Comparison of ENCODE assay signal across 27 cellular contexts in genomic region chr2:80971-81736, GRCh38. TPM values are rescaled to one million over a fixed set of nuclear protein-coding genes. Genes with fewer than 3 reads are reported as not detected.
DNase-seq lines count a peak whose midpoint lies in the region; ATAC-seq, FAIRE-seq and TF ChIP-seq lines count a peak whose summit lies in the region.
"Had no signal": no experiment of that assay in that cellular context is flagged by ENCODE, and none has a peak within 500 bp of the region (broad histone marks: within the 10 kb centered on the region; RNA-seq: fewer than 3 reads in every experiment).

No MANE protein-coding gene starts in this region.

- no peaks in the 10 kb centered on the region for H3K79me2 ChIP-seq in GM23338 (replicated peaks; ENCODE audit: insufficient read depth)

- no peak overlapping the region for H3K4me3 ChIP-seq in GM23338
- no peak overlapping the region for H3K4me3 ChIP-seq in bronchial epithelial cell (ENCODE audit: low read depth, low read length)
- no peak overlapping the region for H3K4me3 ChIP-seq in pancreas

- 53 to 71% methylated on average over 10 of the region's 10 CpGs for WGBS in pancreas, 2 donors

- peaks cover 6% of the 10 kb centered on the region; the same call in 2 of the 3 replicates for H3K9me3 Mint-ChIP-seq in GM23338
- H3K9me3 Mint-ChIP-seq in activated T-helper 1 cell treated with anti-CD3 and anti-CD28 coated beads, Interleukin-12 subunit alpha, Interleukin-12 subunit beta, Interleukin-2, Interleukin-4 antibody, amounts not matched to agents 30 ng/mL and 10 ng/mL and 1 ng/mL, durations not matched to agents 14 hours and 24 hours and 36 hours, result no peaks in the 10 kb centered on the region

- H2AFZ ChIP-seq in GM23338, result peak overlapping the region; percentile 48; the same call in 1 of the 2 replicates

- DNase-seq in GM23338 (ENCODE audit: low spot score) (no peak), bronchial epithelial cell (ENCODE audit: low read depth) (no peak), kidney glomerular epithelial cell (lab: John Stamatoyannopoulos, UW) (peak; percentile 10), pancreas (peak in 2 of 6 donors; percentile 23 to 24), HuH-7.5 (ENCODE audit: low spot score) (no peak)
- no peak for DNase-seq in activated T-helper 1 cell treated with anti-CD3 and anti-CD28 coated beads, Interleukin-12 subunit alpha, Interleukin-12 subunit beta, Interleukin-2, Interleukin-4 antibody, amounts not matched to agents 30 ng/mL and 10 ng/mL and 1 ng/mL, durations not matched to agents 14 hours and 24 hours and 36 hours (ENCODE audit: low spot score)
- DNase-seq: C1 segment of cervical spinal cord; CD4-positive, alpha-beta memory T cell; COR-L47; DMS79 treated with DMSO at 0.1 percent for 48 hours; GF-D8; NCI-H1048; NCI-H1417; NCI-H1694; NCI-H2029 treated with DMSO at 0.1 percent for 48 hours; NCI-H446 treated with DMSO at 0.1 percent for 48 hours; NCI-H526; SHP77 had no signal

- H3K9me2 ChIP-seq in GM23338 (ENCODE audit: insufficient read depth), result peaks cover 10% of the 10 kb centered on the region; the same call in 1 of the 2 replicates

- TF ChIP-seq CTCF in GM23338 (conservative IDR thresholded peaks at IDR 0.05; ENCODE audit: low read depth in 2 of 2) (peak in 1 of 2 experiments; percentile 46; a peak in 2 of 4 replicates), bronchial epithelial cell (IDR thresholded peaks at IDR 0.05; ENCODE audit: insufficient read depth, low read length, severe bottlenecking) (no peak), pancreas (IDR thresholded peaks at IDR 0.05) (no peak)

- no peaks in the 10 kb centered on the region for H3K36me3 ChIP-seq in GM23338 (ENCODE audit: insufficient read depth)
- H3K36me3 ChIP-seq in bronchial epithelial cell (ENCODE audit: control insufficient read depth, insufficient read depth, low read length), result no peaks in the 10 kb centered on the region
- H3K36me3 ChIP-seq in pancreas, result no peaks in the 10 kb centered on the region

- no peaks in the 10 kb centered on the region for H3K27me3 Mint-ChIP-seq in GM23338 (ENCODE audit: insufficient read depth, low read depth, poor library complexity)
- H3K27me3 Mint-ChIP-seq in activated T-helper 1 cell treated with anti-CD3 and anti-CD28 coated beads, Interleukin-12 subunit alpha, Interleukin-12 subunit beta, Interleukin-2, Interleukin-4 antibody, amounts not matched to agents 30 ng/mL and 10 ng/mL and 1 ng/mL, durations not matched to agents 14 hours and 24 hours and 36 hours (ENCODE audit: insufficient read depth), result peaks cover 27% of the 10 kb centered on the region

- no peaks in the 10 kb centered on the region for H3K9me3 ChIP-seq in pancreas

- no peaks in the 10 kb centered on the region for H3K27me3 ChIP-seq in GM23338 (ENCODE audit: insufficient read depth)
- H3K27me3 ChIP-seq in bronchial epithelial cell (ENCODE audit: control insufficient read depth, insufficient read depth, low read length), result peaks cover 4% of the 10 kb centered on the region
- H3K27me3 ChIP-seq in pancreas, result no peaks in the 10 kb centered on the region

- FAIRE-seq in bronchial epithelial cell (lab: Jason Lieb, UNC), result peak; percentile 70
- no peak for FAIRE-seq in pancreas (lab: Jason Lieb, UNC)
- FAIRE-seq: A204.1, GM12891, H54 had no signal

- 0 out of 2 replicates have a peak overlapping the region, but pooled peaks have one; percentile 64 for H3K27ac Mint-ChIP-seq in GM23338
- H3K27ac Mint-ChIP-seq in activated T-helper 1 cell treated with anti-CD3 and anti-CD28 coated beads, Interleukin-12 subunit alpha, Interleukin-12 subunit beta, Interleukin-2, Interleukin-4 antibody, amounts not matched to agents 30 ng/mL and 10 ng/mL and 1 ng/mL, durations not matched to agents 14 hours and 24 hours and 36 hours, result no peak overlapping the region
- H3K27ac Mint-ChIP-seq: CD4-positive, alpha-beta memory T cell; IgD-negative memory B cell had no signal

- H3K4me3 Mint-ChIP-seq in GM23338, result no peak overlapping the region; the same call in 2 of the 3 replicates
- no peak overlapping the region for H3K4me3 Mint-ChIP-seq in activated T-helper 1 cell treated with anti-CD3 and anti-CD28 coated beads, Interleukin-12 subunit alpha, Interleukin-12 subunit beta, Interleukin-2, Interleukin-4 antibody, amounts not matched to agents 30 ng/mL and 10 ng/mL and 1 ng/mL, durations not matched to agents 14 hours and 24 hours and 36 hours
- H3K4me3 Mint-ChIP-seq: CD4-positive, alpha-beta memory T cell; IgD-negative memory B cell had no signal

- ATAC-seq in GM23338, result peak; percentile 24; the same call in 2 of the 3 replicates
- peak; percentile 46 to 95 (median 77) for ATAC-seq in pancreas
- ATAC-seq in esophagus mucosa, result no peak
- ATAC-seq in GM21825 (IDR thresholded peaks at IDR 0.05; ENCODE audit: unreplicated experiment), result no peak
- ATAC-seq: Panc1 had no signal

- no peak overlapping the region for H3K27ac ChIP-seq in GM23338 (ENCODE audit: low read depth)
- no peak overlapping the region for H3K27ac ChIP-seq in pancreas
- H3K27ac ChIP-seq: RWPE1 had no signal

- no peaks in the 10 kb centered on the region for H3F3A ChIP-seq in GM23338 (replicated peaks; ENCODE audit: low read depth)

- H3K4me2 ChIP-seq in GM23338, result peak overlapping the region; percentile 44

- H3K4me1 Mint-ChIP-seq in GM23338, result peaks cover 34% of the 10 kb centered on the region
- no peaks in the 10 kb centered on the region for H3K4me1 Mint-ChIP-seq in activated T-helper 1 cell treated with anti-CD3 and anti-CD28 coated beads, Interleukin-12 subunit alpha, Interleukin-12 subunit beta, Interleukin-2, Interleukin-4 antibody, amounts not matched to agents 30 ng/mL and 10 ng/mL and 1 ng/mL, durations not matched to agents 14 hours and 24 hours and 36 hours (ENCODE audit: low read depth)
- H3K4me1 Mint-ChIP-seq: CD4-positive, alpha-beta memory T cell; IgD-negative memory B cell had no signal

- peaks cover 26% of the 10 kb centered on the region for H3K4me1 ChIP-seq in GM23338 (ENCODE audit: insufficient read depth)
- no peaks in the 10 kb centered on the region for H3K4me1 ChIP-seq in pancreas

- intact Hi-C loops in pancreas (cut with DNase I), result no loop called here
- intact Hi-C loops in activated T-helper 1 cell treated with anti-CD3 and anti-CD28 coated beads, Interleukin-12 subunit alpha, Interleukin-12 subunit beta, Interleukin-2, Interleukin-4 antibody, amounts not matched to agents 30 ng/mL and 10 ng/mL and 1 ng/mL, durations not matched to agents 14 hours and 24 hours and 36 hours (cut with micrococcal nuclease), result no loop called here

- no peaks in the 10 kb centered on the region for H4K20me1 ChIP-seq in GM23338 (replicated peaks; ENCODE audit: insufficient read depth)

- no peaks in the 10 kb centered on the region; the same call in 2 of the 3 replicates for H3K36me3 Mint-ChIP-seq in GM23338 (ENCODE audit: low read depth)
- no peaks in the 10 kb centered on the region for H3K36me3 Mint-ChIP-seq in activated T-helper 1 cell treated with anti-CD3 and anti-CD28 coated beads, Interleukin-12 subunit alpha, Interleukin-12 subunit beta, Interleukin-2, Interleukin-4 antibody, amounts not matched to agents 30 ng/mL and 10 ng/mL and 1 ng/mL, durations not matched to agents 14 hours and 24 hours and 36 hours (ENCODE audit: low read depth)
- H3K36me3 Mint-ChIP-seq: CD4-positive, alpha-beta memory T cell; IgD-negative memory B cell had no signal

TF ChIP-seq in GM23338, 12 proteins besides CTCF, POLR2A, EP300 and RAD21 (continues in another document):
- no peak for TF ChIP-seq STAT1 (IDR thresholded peaks at IDR 0.05; ENCODE audit: unreplicated experiment)
- TF ChIP-seq ZNF331 (CRISPR knock-in tag; IDR thresholded peaks at IDR 0.05; ENCODE audit: low read depth), result no peak
- TF ChIP-seq EZH2phosphoT487 (IDR thresholded peaks at IDR 0.05; ENCODE audit: unreplicated experiment), result no peak
- TF ChIP-seq ZNF114 (CRISPR knock-in tag; IDR thresholded peaks at IDR 0.05), result no peak
- no peak for TF ChIP-seq EZH2 (IDR thresholded peaks at IDR 0.05; ENCODE audit: low read depth, unreplicated experiment)

RNA-seq across cellular contexts. Expression of gene FAM110C, which starts 34.8 kb away (rescaled TPM):
- total RNA-seq in GM23338 (2014; rRNA removed; shearing (Covaris generic)), result 20.9 and 24.8 TPM in 2 replicates
- polyA plus RNA-seq in GM23338 (2016; fragmentation: Nextera tagmentation; extraction: Ambion mirVana) (7.9 and 9.7 TPM in 2 replicates), pancreas (10 to 100 TPM; 11.6 to 22.4 TPM)
- total RNA-seq in bronchial epithelial cell (9.2 and 9.9 TPM in 2 replicates), pancreas (10 to 100 TPM in 5 of 6 donors, 1 to 10 TPM in 1; 6.9 to 13.3 (median 10.3) TPM), esophagus mucosa (44.3 TPM)
- total RNA-seq in activated T-helper 1 cell treated with anti-CD3 and anti-CD28 coated beads, Interleukin-12 subunit alpha, Interleukin-12 subunit beta, Interleukin-2, Interleukin-4 antibody, amounts not matched to agents 30 ng/mL and 10 ng/mL and 1 ng/mL, durations not matched to agents 14 hours and 24 hours and 36 hours, result 0.78 and 1.2 TPM in 2 replicates
- total RNA-seq: OCI-LY7 had no signal
- polyA plus RNA-seq: IgD-negative memory B cell had no signal

Comparison
In these comparisons a context has a peak if more than half of its experiments do, and no peak if none do; other contexts are left out.
1. ATAC-seq: peak in GM23338 (single experiment) and pancreas (4 of 4); none in esophagus mucosa (single experiment) and GM21825 (single experiment).